17 cellular contexts compared by ENCODE assay signal in the genomic region with DNA sequence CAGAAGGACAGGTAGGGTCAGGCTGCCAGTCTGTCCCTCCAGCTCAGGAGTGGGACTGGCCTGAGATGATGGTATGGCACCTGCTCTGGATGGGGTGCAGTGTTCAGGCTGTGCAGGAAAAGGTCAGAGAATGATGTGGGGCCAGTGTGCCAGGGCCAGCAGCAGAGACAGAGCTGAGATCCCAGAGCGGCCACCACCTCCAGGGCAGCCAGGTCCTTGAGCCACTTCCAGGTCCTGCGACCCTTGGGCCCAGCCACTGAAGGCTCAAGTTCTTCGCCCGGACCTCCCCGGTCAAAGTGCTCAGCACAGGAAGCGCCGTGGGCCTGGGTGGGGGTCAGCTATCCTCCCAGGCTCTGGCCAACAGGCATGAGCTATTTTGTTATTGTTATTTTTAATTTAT. TPM values are rescaled to one million over a fixed set of nuclear protein-coding genes. Genes with fewer than 3 reads are reported as not detected.
A peak's percentile ranks its signal among the peaks of the same experiment; 100 is the strongest.
DNase-seq lines count a peak whose midpoint lies in the region; ATAC-seq, FAIRE-seq and TF ChIP-seq lines count a peak whose summit lies in the region.
"Had no signal": no experiment of that assay in that cellular context is flagged by ENCODE, and none has a peak within 500 bp of the region (broad histone marks: within the 10 kb centered on the region; RNA-seq: fewer than 3 reads in every experiment).

No MANE protein-coding gene starts in this region.

- H3K79me2 ChIP-seq in HepG2 (ENCODE audit: insufficient read depth, low read length) = no peaks in the 10 kb centered on the region

- H3K4me3 ChIP-seq in HepG2 (replicated peaks in 1 of 3; ENCODE audit: insufficient read depth in 1 of 3, low read depth in 2 of 3, low read length in 3 of 3) (no peak overlapping the region; a peak in 1 of 6 replicates), right lobe of liver (no peak overlapping the region), esophagus muscularis mucosa (no peak overlapping the region), stomach (no peak overlapping the region)
- H3K4me3 ChIP-seq: MG63 had no signal

- in situ Hi-C loops in HepG2 (cut with HindIII; ENCODE audit: extremely low pct_ligation_motif_present, low pct_unique_long_range_greater_than_20kb) = no loop called here

- TF ChIP-seq CTCF in HepG2 (CRISPR knock-in tag; IDR thresholded peaks at IDR 0.05) = no peak
- TF ChIP-seq CTCF in right lobe of liver (IDR thresholded peaks at IDR 0.05) = no peak
- TF ChIP-seq CTCF in esophagus muscularis mucosa (IDR thresholded peaks at IDR 0.05) = no peak
- no peak for TF ChIP-seq CTCF in stomach (IDR thresholded peaks at IDR 0.05)

- POLR2A ChIA-PET in HepG2 (lab: Yijun Ruan, JAX) = no interaction called here

- no peak for DNase-seq in HepG2 (ENCODE audit: low spot score)
- no peak for DNase-seq in right lobe of liver
- DNase-seq in esophagus muscularis mucosa (ENCODE audit: extremely low spot score) = no peak
- peak; percentile 5 for DNase-seq in stomach
- DNase-seq in effector CD4-positive, alpha-beta T cell = no peak
- DNase-seq in HTR-8/SVneo (ENCODE audit: insufficient read length, low spot score) = no peak
- no peak for DNase-seq in DMS 273 treated with DMSO at 0.1 percent for 48 hours (lab: John Stamatoyannopoulos, UW)
- DNase-seq: AML-193, Caco-2, Karpas-422, MG63, NCI-H1092 treated with DMSO at 0.1 percent for 48 hours, NCI-H1694, NCI-H2227 treated with DMSO at 0.1 percent for 48 hours, NCI-H524 had no signal

- H3K9ac ChIP-seq in HepG2 (ENCODE audit: insufficient read depth, low read depth, low read length) = no peak overlapping the region

- H3K4me1 ChIP-seq in HepG2 (ENCODE audit: insufficient read depth, low read length) (peaks cover 72% of the 10 kb centered on the region), right lobe of liver (peaks cover 0 to 7% (median 0%) of the 10 kb centered on the region in 4 donors), esophagus muscularis mucosa (peaks cover 22 to 75% (median 52%) of the 10 kb centered on the region in 4 donors), stomach (peaks cover 21 to 42% (median 29%) of the 10 kb centered on the region in 4 donors)
- H3K4me1 ChIP-seq: Caco-2 had no signal

- H3K4me2 ChIP-seq in HepG2 (ENCODE audit: low read depth, low read length) = peak overlapping the region; percentile 16; the same call in 1 of the 2 replicates

- peaks cover 0 to 1% of the 10 kb centered on the region in 2 experiments; a peak in 2 of 5 replicates for H3K27me3 ChIP-seq in HepG2 (ENCODE audit: control insufficient read depth in 1 of 2, insufficient read depth in 2 of 2, low read length in 2 of 2)
- no peaks in the 10 kb centered on the region for H3K27me3 ChIP-seq in right lobe of liver
- H3K27me3 ChIP-seq in esophagus muscularis mucosa = no peaks in the 10 kb centered on the region
- peaks cover 0 to 5% (median 0%) of the 10 kb centered on the region in 3 donors for H3K27me3 ChIP-seq in stomach
- H3K27me3 ChIP-seq: MG63 had no signal

- WGBS in HepG2 (ENCODE audit: low lambda C conversion rate) = 37% methylated on average over 6 of the region's 7 CpGs
- WGBS in right lobe of liver (ENCODE audit: insufficient coverage, low coverage, low lambda C conversion rate, missing lambda C conversion rate) = no CpG with 5 or more reads among the region's 7 CpGs
- 88% methylated on average over 5 of the region's 7 CpGs for WGBS in esophagus muscularis mucosa
- 87 to 98% (median 93%) methylated on average over 7 of the region's 7 CpGs for WGBS in stomach, 5 donors

- no peak for TF ChIP-seq RAD21 in HepG2 (CRISPR knock-in tag; IDR thresholded peaks at IDR 0.05)

- no TSS peak for BruUV-seq in HepG2 (replicated peaks; lab: Mats Ljungman, UMichigan)

- H3K9me3 ChIP-seq in HepG2 (ENCODE audit: low read length) (no peaks in the 10 kb centered on the region), right lobe of liver (no peaks in the 10 kb centered on the region), esophagus muscularis mucosa (no peaks in the 10 kb centered on the region), stomach (no peaks in the 10 kb centered on the region)
- H3K9me3 ChIP-seq: Caco-2, MG63 had no signal

- no peaks in the 10 kb centered on the region for H4K20me1 ChIP-seq in HepG2 (ENCODE audit: insufficient read depth, low read length)

- H2AFZ ChIP-seq in HepG2 (ENCODE audit: low read length) = no peak overlapping the region

- H3K36me3 ChIP-seq in HepG2 (replicated peaks in 1 of 2; ENCODE audit: control insufficient read depth in 1 of 2, insufficient read depth in 2 of 2, low read length in 2 of 2) (no peaks in the 10 kb centered on the region), right lobe of liver (no peaks in the 10 kb centered on the region), esophagus muscularis mucosa (no peaks in the 10 kb centered on the region), stomach (no peaks in the 10 kb centered on the region)
- H3K36me3 ChIP-seq: MG63 had no signal

- CTCF ChIA-PET in HepG2 (lab: Yijun Ruan, JAX; ENCODE audit: low intra/inter-chr PET ratio, low total read pairs) = no interaction called here

- H3K27ac ChIP-seq in HepG2 (ENCODE audit: extremely low read length, insufficient read depth, low read length) (no peak overlapping the region), right lobe of liver (no peak overlapping the region), esophagus muscularis mucosa (replicated peaks in 1 of 4) (peak overlapping the region in 3 of 4 donors; percentile 13 to 57 (median 46)), stomach (peak overlapping the region in 2 of 5 donors; percentile 12 to 26)

- intact Hi-C loops in HepG2 (cut with micrococcal nuclease; ENCODE audit: unreplicated experiment) (no loop called here), right lobe of liver (cut with DNase I) (no loop called here), esophagus muscularis mucosa (cut with DNase I) (no loop called here), stomach (cut with DNase I; ENCODE audit: low total_unique reads) (no loop called here)

- TF ChIP-seq POLR2A in HepG2 (IDR thresholded peaks at IDR 0.05; ENCODE audit: insufficient read depth in 1 of 2, low read depth in 2 of 2, low read length in 2 of 2) (no peak), right lobe of liver (IDR thresholded peaks at IDR 0.05) (no peak), esophagus muscularis mucosa (IDR thresholded peaks at IDR 0.05; ENCODE audit: low read depth) (no peak), stomach (IDR thresholded peaks at IDR 0.05) (no peak)

- ATAC-seq in HepG2 = no peak
- ATAC-seq in right lobe of liver = no peak

- no peak for FAIRE-seq in HepG2 (lab: Jason Lieb, UNC)
- FAIRE-seq in HTR-8/SVneo (lab: Jason Lieb, UNC) = no peak
- FAIRE-seq: GM19239, H54 had no signal

- TF ChIP-seq EP300 in HepG2 (IDR thresholded peaks at IDR 0.05; ENCODE audit: low read depth in 2 of 2, low read length in 2 of 2) (no peak), HepG2 (CRISPR knock-in tag; IDR thresholded peaks at IDR 0.05; ENCODE audit: borderline replicate concordance) (no peak), esophagus muscularis mucosa (IDR thresholded peaks at IDR 0.05) (no peak), stomach (IDR thresholded peaks at IDR 0.05) (no peak)

TF ChIP-seq in HepG2, 621 proteins besides CTCF, POLR2A, EP300 and RAD21 (continues in another document):
- no peak for TF ChIP-seq ZNF383 (CRISPR knock-in tag; IDR thresholded peaks at IDR 0.05; ENCODE audit: borderline replicate concordance)
- no peak for TF ChIP-seq ZNF280B (CRISPR knock-in tag; IDR thresholded peaks at IDR 0.05; ENCODE audit: borderline replicate concordance)

RNA-seq across cellular contexts. Expression of gene ARMC9, which starts 12.1 kb away (rescaled TPM):
- total RNA-seq in HepG2 (2016; rRNA removed; fragmentation: Illumina TruSeq; extraction: Trizol) (12.8 and 14.5 TPM in 2 replicates), right lobe of liver (1 to 10 TPM; 1.5 to 7.7 (median 2.4) TPM), esophagus muscularis mucosa (100 to 1,000 TPM; 119 to 262 (median 152) TPM), stomach (100 to 1,000 TPM in 1 of 5 donors, 10 to 100 TPM in 3, 1 to 10 TPM in 1; 4.6 to 114 (median 45.5) TPM)
- 5.3 and 5.6 TPM in 2 replicates for total RNA-seq in HepG2 (2016; cell fraction: cytosol; rRNA removed; fragmentation: Illumina TruSeq; extraction: Trizol; ENCODE audit: low read depth)
- total RNA-seq in HepG2 (2016; cell fraction: insoluble cytoplasmic fraction; rRNA removed; fragmentation: Illumina TruSeq; extraction: Trizol) = 10.9 and 12.6 TPM in 2 replicates
- 4.9 and 6.6 TPM in 2 replicates for total RNA-seq in HepG2 (2016; cell fraction: membrane; rRNA removed; fragmentation: Illumina TruSeq; extraction: Trizol)
- 17.4 and 18.3 TPM in 2 replicates for total RNA-seq in HepG2 (2016; cell fraction: nucleus; rRNA removed; fragmentation: Illumina TruSeq; extraction: Trizol)
- polyA plus RNA-seq in HepG2 (2011; rRNA removed) (7.0 and 9.1 TPM in 2 replicates), stomach (1 to 10 TPM; 4.5 to 4.9 (median 4.7) TPM)
- polyA plus RNA-seq in HepG2 (2011; cell fraction: cytosol; rRNA removed) = 5.7 and 7.4 TPM in 2 replicates
- 11.9 and 14.3 TPM in 2 replicates for polyA plus RNA-seq in HepG2 (2011; cell fraction: nucleus; rRNA removed)
- 5.8 and 6.7 TPM in 2 replicates for polyA plus RNA-seq in HepG2 (2012)
- polyA plus RNA-seq in HepG2 (2016; cell fraction: cytosol; fragmentation: Illumina TruSeq; extraction: Trizol; ENCODE audit: low read depth) = 1.2 and 1.3 TPM in 2 replicates
- 8.7 and 10.7 TPM in 2 replicates for polyA plus RNA-seq in HepG2 (2016; cell fraction: insoluble cytoplasmic fraction; fragmentation: Illumina TruSeq; extraction: Trizol; ENCODE audit: low read depth)
- 1.9 and 3.0 TPM in 2 replicates for polyA plus RNA-seq in HepG2 (2016; cell fraction: membrane; fragmentation: Illumina TruSeq; extraction: Trizol; ENCODE audit: low read depth)
- polyA plus RNA-seq in HepG2 (2016; cell fraction: nucleus; fragmentation: Illumina TruSeq; extraction: Trizol; ENCODE audit: insufficient read depth, low read depth) = 10.3 and 16.0 TPM in 2 replicates
- polyA minus RNA-seq in HepG2 (2011; rRNA and poly(A)+ RNA removed; ENCODE audit: low replicate concordance) = 27.1 and 32.1 TPM in 2 replicates
- polyA minus RNA-seq in HepG2 (2011; cell fraction: cytosol; rRNA and poly(A)+ RNA removed) = 5.9 and 7.2 TPM in 2 replicates
- 29.2 and 35.8 TPM in 2 replicates for polyA minus RNA-seq in HepG2 (2011; cell fraction: nucleus; rRNA and poly(A)+ RNA removed)

Comparison
In these comparisons a context has a peak if more than half of its experiments do, and no peak if none do; other contexts are left out.
1. H3K27ac ChIP-seq: peak in esophagus muscularis mucosa (3 of 4); none in HepG2 (single experiment) and right lobe of liver (0 of 3).